24 cellular contexts compared by ENCODE assay signal in genomic region chr3:52971895-52972294, GRCh38.
"Had no signal": no experiment of that assay in that cellular context is flagged by ENCODE, and none has a peak within 500 bp of the region (broad histone marks: within the 10 kb centered on the region; RNA-seq: fewer than 3 reads in every experiment).

No MANE protein-coding gene starts in this region.

- H2AFZ ChIP-seq: neural progenitor cell had no signal

- H3K9me3 Mint-ChIP-seq: dendritic cell treated with granulocyte-macrophage colony-stimulating factor and Interleukin-4, amounts not matched to agents 40 ng/mL and 50 ng/mL, for 4 days; effector memory CD8-positive, alpha-beta T cell; natural killer cell; neural progenitor cell; stimulated activated memory B cell treated with anti-CD40 and anti-IgM and Interleukin-4, amounts not matched to agents 10 μg/mL and 1 μg/mL and 100 μg/mL, for 72 hours; stimulated activated naive CD8-positive, alpha-beta T cell treated with anti-CD3 and anti-CD28 coated beads, Interleukin-15, Interleukin-2, amounts not matched to agents 100 ng/mL and 50 ng/mL, for 24 hours had no signal

- H3K9ac ChIP-seq: neural progenitor cell had no signal

- H3K36me3 Mint-ChIP-seq: mesothelial cell of epicardium, natural killer cell had no signal

- ATAC-seq: effector memory CD8-positive, alpha-beta T cell; gastrocnemius medialis; heart right ventricle; natural killer cell; right lobe of liver; stimulated activated memory B cell treated with anti-CD40 and anti-IgM and Interleukin-4, amounts not matched to agents 10 μg/mL and 1 μg/mL and 100 μg/mL, for 72 hours; upper lobe of right lung had no signal

- H3K4me2 ChIP-seq: neural progenitor cell had no signal

- H3K27ac ChIP-seq: epithelial cell of prostate, esophagus muscularis mucosa, heart right ventricle, neural progenitor cell, ovary, right lobe of liver, spleen, tibial nerve, upper lobe of right lung, vagina had no signal

- H3K27me3 ChIP-seq: esophagus muscularis mucosa, gastrocnemius medialis, heart right ventricle, neural progenitor cell, ovary, right lobe of liver, spleen, tibial nerve, upper lobe of right lung, vagina had no signal

- H3K27ac Mint-ChIP-seq: dendritic cell treated with granulocyte-macrophage colony-stimulating factor and Interleukin-4, amounts not matched to agents 40 ng/mL and 50 ng/mL, for 4 days; effector memory CD8-positive, alpha-beta T cell; mesothelial cell of epicardium; natural killer cell; neural progenitor cell; stimulated activated memory B cell treated with anti-CD40 and anti-IgM and Interleukin-4, amounts not matched to agents 10 μg/mL and 1 μg/mL and 100 μg/mL, for 72 hours; stimulated activated naive CD8-positive, alpha-beta T cell treated with anti-CD3 and anti-CD28 coated beads, Interleukin-15, Interleukin-2, amounts not matched to agents 100 ng/mL and 50 ng/mL, for 24 hours had no signal

- DNase-seq: effector memory CD8-positive, alpha-beta T cell; gastrocnemius medialis; heart right ventricle; hypothalamus; kidney glomerular epithelial cell; mammary epithelial cell; natural killer cell; nucleus accumbens; ovary; right lobe of liver; spleen; stimulated activated CD4-positive, alpha-beta T cell treated with anti-CD3 and anti-CD28 coated beads, Interleukin-15, amount 100 ng/mL, for 24 hours; stimulated activated CD4-positive, alpha-beta T cell treated with anti-CD3 and anti-CD28 coated beads, Interleukin-1b, Interleukin-23, amount 100 ng/mL, for 48 hours; stimulated activated CD4-positive, alpha-beta T cell treated with anti-CD3 and anti-CD28 coated beads, Interleukin-4, amount 100 ng/mL, for 24 hours; upper lobe of right lung had no signal

- H3K4me1 Mint-ChIP-seq: mesothelial cell of epicardium, neural progenitor cell had no signal

- H3K4me3 ChIP-seq: esophagus muscularis mucosa, gastrocnemius medialis, heart right ventricle, neural progenitor cell, ovary, right lobe of liver, spleen, tibial nerve, upper lobe of right lung, vagina had no signal

- H3K4me1 ChIP-seq: esophagus muscularis mucosa, neural progenitor cell, right lobe of liver, tibial nerve, upper lobe of right lung, vagina had no signal

- H3K27me3 Mint-ChIP-seq: dendritic cell treated with granulocyte-macrophage colony-stimulating factor and Interleukin-4, amounts not matched to agents 40 ng/mL and 50 ng/mL, for 4 days; effector memory CD8-positive, alpha-beta T cell; stimulated activated memory B cell treated with anti-CD40 and anti-IgM and Interleukin-4, amounts not matched to agents 10 μg/mL and 1 μg/mL and 100 μg/mL, for 72 hours; stimulated activated naive CD8-positive, alpha-beta T cell treated with anti-CD3 and anti-CD28 coated beads, Interleukin-15, Interleukin-2, amounts not matched to agents 100 ng/mL and 50 ng/mL, for 24 hours had no signal

- H3K4me3 Mint-ChIP-seq: dendritic cell treated with granulocyte-macrophage colony-stimulating factor and Interleukin-4, amounts not matched to agents 40 ng/mL and 50 ng/mL, for 4 days; effector memory CD8-positive, alpha-beta T cell; mesothelial cell of epicardium; natural killer cell; neural progenitor cell; stimulated activated memory B cell treated with anti-CD40 and anti-IgM and Interleukin-4, amounts not matched to agents 10 μg/mL and 1 μg/mL and 100 μg/mL, for 72 hours; stimulated activated naive CD8-positive, alpha-beta T cell treated with anti-CD3 and anti-CD28 coated beads, Interleukin-15, Interleukin-2, amounts not matched to agents 100 ng/mL and 50 ng/mL, for 24 hours had no signal
